ENCODE assay signal across 21 cellular contexts in the genomic region with DNA sequence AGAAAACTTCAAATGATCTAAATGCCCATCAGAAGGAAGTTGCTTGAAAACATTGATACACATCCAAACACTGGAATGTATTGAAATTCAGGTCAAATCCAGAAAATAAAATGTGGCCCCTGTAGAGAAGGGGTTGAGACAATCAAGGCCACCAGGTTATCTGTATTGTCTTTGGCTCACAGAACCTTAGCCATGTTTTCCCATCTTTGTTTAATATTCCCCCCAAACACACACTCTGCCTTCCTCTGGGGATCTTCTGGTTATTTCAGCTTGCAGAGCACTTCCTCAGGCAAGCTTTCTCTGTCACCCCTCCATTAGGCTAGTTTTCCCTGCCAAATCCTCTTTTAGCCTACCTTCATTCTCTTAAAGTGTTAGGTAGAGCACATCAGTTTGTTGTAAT. TPM values are rescaled to one million over a fixed set of nuclear protein-coding genes. Genes with fewer than 3 reads are reported as not detected.
A peak's percentile ranks its signal among the peaks of the same experiment; 100 is the strongest.
DNase-seq lines count a peak whose midpoint lies in the region; ATAC-seq lines count a peak whose summit lies in the region.
"Had no signal": no experiment of that assay in that cellular context is flagged by ENCODE, and none has a peak within 500 bp of the region (broad histone marks: within the 10 kb centered on the region; RNA-seq: fewer than 3 reads in every experiment).

No MANE protein-coding gene starts in this region.

- H3K27ac Mint-ChIP-seq in activated CD4-positive, alpha-beta memory T cell treated with anti-CD3 and anti-CD28 coated beads, Interleukin-2, amount 10 ng/mL, durations not matched to agents 7 days and 5 days, result peak overlapping the region; percentile 62
- no peak overlapping the region for H3K27ac Mint-ChIP-seq in activated CD4-positive, alpha-beta memory T cell treated with anti-CD3 and anti-CD28 coated beads for 36 hours
- peak overlapping the region in 3 of 8 donors; percentile 16 to 84 (median 55) for H3K27ac Mint-ChIP-seq in CD8-positive, alpha-beta memory T cell
- H3K27ac Mint-ChIP-seq: CD4-positive, CD25-positive, alpha-beta regulatory T cell had no signal

- no peak overlapping the region for H3K27ac ChIP-seq in CD8-positive, alpha-beta memory T cell (ENCODE audit: low read depth, low read length)

- DNase-seq in activated CD4-positive, alpha-beta memory T cell treated with anti-CD3 and anti-CD28 coated beads, Interleukin-2, amount 10 ng/mL, durations not matched to agents 7 days and 5 days, result no peak
- DNase-seq in activated CD4-positive, alpha-beta memory T cell treated with anti-CD3 and anti-CD28 coated beads for 36 hours, result no peak
- no peak for DNase-seq in CD8-positive, alpha-beta memory T cell
- DNase-seq in dermis microvascular lymphatic vessel endothelial cell (ENCODE audit: low read depth in 2 of 2) (peak; percentile 64 to 88), pulmonary artery endothelial cell (ENCODE audit: low read depth, low spot score) (peak; percentile 72), GDM1 (lab: John Stamatoyannopoulos, UW) (no peak)
- DNase-seq: BE2C; Calu3; DMS53; NCI-H1105; NCI-H1694; NCI-H2081 treated with DMSO at 0.1 percent for 48 hours; NCI-H446 treated with DMSO at 0.1 percent for 48 hours; NCI-H69; NK-92 treated with Interleukin-12 subunit alpha and Interleukin-12 subunit beta, amount 100 ng/mL, for 24 hours; SHP77 had no signal

- CTCF ChIA-PET in activated CD4-positive, alpha-beta memory T cell treated with anti-CD3 and anti-CD28 coated beads, Interleukin-2, amount 10 ng/mL, durations not matched to agents 7 days and 5 days (lab: Charles Lee), result interaction anchor here (1.4 kb wide), 1 partner anchor 364 kb away, joined by 3 read pairs; no protein-coding TSS in a partner anchor
- CTCF ChIA-PET in activated CD4-positive, alpha-beta memory T cell treated with anti-CD3 and anti-CD28 coated beads for 36 hours (lab: Charles Lee), result no interaction called here
- CTCF ChIA-PET in CD8-positive, alpha-beta memory T cell (lab: Charles Lee), result no interaction called here

- H3K4me1 ChIP-seq in CD8-positive, alpha-beta memory T cell (ENCODE audit: insufficient read depth, low read length), result peaks cover 25% of the 10 kb centered on the region
- H3K4me1 ChIP-seq: BE2C had no signal

- H3K27me3 Mint-ChIP-seq in activated CD4-positive, alpha-beta memory T cell treated with anti-CD3 and anti-CD28 coated beads, Interleukin-2, amount 10 ng/mL, durations not matched to agents 7 days and 5 days, result peaks cover 1% of the 10 kb centered on the region
- no peaks in the 10 kb centered on the region for H3K27me3 Mint-ChIP-seq in activated CD4-positive, alpha-beta memory T cell treated with anti-CD3 and anti-CD28 coated beads for 36 hours
- peaks cover 3 to 8% of the 10 kb centered on the region in 2 donors for H3K27me3 Mint-ChIP-seq in CD8-positive, alpha-beta memory T cell
- H3K27me3 Mint-ChIP-seq: CD4-positive, CD25-positive, alpha-beta regulatory T cell had no signal

- H3K27me3 ChIP-seq in CD8-positive, alpha-beta memory T cell (ENCODE audit: insufficient read depth, low read length, poor library complexity, severe bottlenecking), result no peaks in the 10 kb centered on the region
- H3K27me3 ChIP-seq: BE2C had no signal

- no peaks in the 10 kb centered on the region for H3K36me3 Mint-ChIP-seq in activated CD4-positive, alpha-beta memory T cell treated with anti-CD3 and anti-CD28 coated beads, Interleukin-2, amount 10 ng/mL, durations not matched to agents 7 days and 5 days (ENCODE audit: low read depth)
- H3K36me3 Mint-ChIP-seq in activated CD4-positive, alpha-beta memory T cell treated with anti-CD3 and anti-CD28 coated beads for 36 hours, result no peaks in the 10 kb centered on the region
- no peaks in the 10 kb centered on the region for H3K36me3 Mint-ChIP-seq in CD8-positive, alpha-beta memory T cell
- H3K36me3 Mint-ChIP-seq: CD4-positive, CD25-positive, alpha-beta regulatory T cell had no signal

- intact Hi-C loops in activated CD4-positive, alpha-beta memory T cell treated with anti-CD3 and anti-CD28 coated beads for 36 hours (cut with micrococcal nuclease), result no loop called here

- no peaks in the 10 kb centered on the region for H3K36me3 ChIP-seq in CD8-positive, alpha-beta memory T cell (ENCODE audit: insufficient read depth, low read length)
- H3K36me3 ChIP-seq: BE2C had no signal

- no peak for ATAC-seq in GM18511 (IDR thresholded peaks at IDR 0.05; ENCODE audit: unreplicated experiment)

- H3K4me3 Mint-ChIP-seq in activated CD4-positive, alpha-beta memory T cell treated with anti-CD3 and anti-CD28 coated beads, Interleukin-2, amount 10 ng/mL, durations not matched to agents 7 days and 5 days, result no peak overlapping the region
- H3K4me3 Mint-ChIP-seq in activated CD4-positive, alpha-beta memory T cell treated with anti-CD3 and anti-CD28 coated beads for 36 hours, result no peak overlapping the region
- peak overlapping the region; percentile 4 to 67 (median 36) for H3K4me3 Mint-ChIP-seq in CD8-positive, alpha-beta memory T cell
- H3K4me3 Mint-ChIP-seq: CD4-positive, CD25-positive, alpha-beta regulatory T cell had no signal

- no peaks in the 10 kb centered on the region for H3K9me3 Mint-ChIP-seq in activated CD4-positive, alpha-beta memory T cell treated with anti-CD3 and anti-CD28 coated beads, Interleukin-2, amount 10 ng/mL, durations not matched to agents 7 days and 5 days
- no peaks in the 10 kb centered on the region for H3K9me3 Mint-ChIP-seq in activated CD4-positive, alpha-beta memory T cell treated with anti-CD3 and anti-CD28 coated beads for 36 hours
- no peaks in the 10 kb centered on the region for H3K9me3 Mint-ChIP-seq in CD8-positive, alpha-beta memory T cell

- H3K9me3 ChIP-seq in CD8-positive, alpha-beta memory T cell (ENCODE audit: low read length), result no peaks in the 10 kb centered on the region
- H3K9me3 ChIP-seq: BE2C had no signal

- H3K4me1 Mint-ChIP-seq in activated CD4-positive, alpha-beta memory T cell treated with anti-CD3 and anti-CD28 coated beads, Interleukin-2, amount 10 ng/mL, durations not matched to agents 7 days and 5 days, result peaks cover 35% of the 10 kb centered on the region
- H3K4me1 Mint-ChIP-seq in activated CD4-positive, alpha-beta memory T cell treated with anti-CD3 and anti-CD28 coated beads for 36 hours (ENCODE audit: low read depth), result peaks cover 28% of the 10 kb centered on the region
- H3K4me1 Mint-ChIP-seq in CD8-positive, alpha-beta memory T cell, result peaks cover 27 to 40% (median 38%) of the 10 kb centered on the region in 3 donors

- H3K4me3 ChIP-seq in CD8-positive, alpha-beta memory T cell (ENCODE audit: low read length), result no peak overlapping the region

- POLR2A ChIA-PET in activated CD4-positive, alpha-beta memory T cell treated with anti-CD3 and anti-CD28 coated beads, Interleukin-2, amount 10 ng/mL, durations not matched to agents 7 days and 5 days (lab: Charles Lee), result interaction anchor here (1.0 to 1.7 kb wide), 2 partner anchors 40 to 119 kb away, joined by 3 to 6 read pairs; a partner anchor contains a TSS
- POLR2A ChIA-PET in activated CD4-positive, alpha-beta memory T cell treated with anti-CD3 and anti-CD28 coated beads for 36 hours (lab: Charles Lee), result no interaction called here
- POLR2A ChIA-PET in CD8-positive, alpha-beta memory T cell (lab: Charles Lee), result no interaction called here

RNA-seq across cellular contexts. Expression of a gene that starts 30.5 kb away (rescaled TPM):
- not detected for total RNA-seq in activated CD4-positive, alpha-beta memory T cell treated with anti-CD3 and anti-CD28 coated beads, Interleukin-2, amount 10 ng/mL, durations not matched to agents 7 days and 5 days
- total RNA-seq in activated CD4-positive, alpha-beta memory T cell treated with anti-CD3 and anti-CD28 coated beads for 36 hours, result not detected
- total RNA-seq in CD8-positive, alpha-beta memory T cell, result not detected
- polyA plus RNA-seq in CD8-positive, alpha-beta memory T cell, result not detected
- total RNA-seq in dermis microvascular lymphatic vessel endothelial cell (not detected in 2 replicates), pulmonary artery endothelial cell (not detected in 2 replicates)
- total RNA-seq: Calu3; CD4-positive, CD25-positive, alpha-beta regulatory T cell; LHCN-M2; OCI-LY7 had no signal
- polyA plus RNA-seq: CD4-positive, CD25-positive, alpha-beta regulatory T cell had no signal

RNA-seq across cellular contexts. Expression of a gene that starts 44.4 kb away (rescaled TPM):
- total RNA-seq in activated CD4-positive, alpha-beta memory T cell treated with anti-CD3 and anti-CD28 coated beads, Interleukin-2, amount 10 ng/mL, durations not matched to agents 7 days and 5 days, result 1 to 10 TPM in 1 of 2 experiments, not detected in 1; 1.0 TPM
- 1 to 10 TPM in 1 of 2 experiments, under 1 TPM in 1; 0.70 to 1.2 TPM for total RNA-seq in activated CD4-positive, alpha-beta memory T cell treated with anti-CD3 and anti-CD28 coated beads for 36 hours
- total RNA-seq in CD8-positive, alpha-beta memory T cell, result not detected
- not detected for polyA plus RNA-seq in CD8-positive, alpha-beta memory T cell
- total RNA-seq in dermis microvascular lymphatic vessel endothelial cell (not detected in 2 replicates), pulmonary artery endothelial cell (not detected in 2 replicates)
- total RNA-seq: Calu3; CD4-positive, CD25-positive, alpha-beta regulatory T cell; H4; LHCN-M2; OCI-LY7 had no signal
- polyA plus RNA-seq: CD4-positive, CD25-positive, alpha-beta regulatory T cell had no signal

Comparison
In these comparisons a context has a peak if more than half of its experiments do, and no peak if none do; other contexts are left out.
1. DNase-seq: peak in dermis microvascular lymphatic vessel endothelial cell (2 of 2) and pulmonary artery endothelial cell (single experiment); none in activated CD4-positive, alpha-beta memory T cell treated with anti-CD3 and anti-CD28 coated beads, Interleukin-2, amount 10 ng/mL, durations not matched to agents 7 days and 5 days (single experiment), activated CD4-positive, alpha-beta memory T cell treated with anti-CD3 and anti-CD28 coated beads for 36 hours (single experiment), CD8-positive, alpha-beta memory T cell (0 of 5) and GDM1 (single experiment).
2. H3K4me3 Mint-ChIP-seq: peak in CD8-positive, alpha-beta memory T cell (7 of 7); none in activated CD4-positive, alpha-beta memory T cell treated with anti-CD3 and anti-CD28 coated beads, Interleukin-2, amount 10 ng/mL, durations not matched to agents 7 days and 5 days (single experiment) and activated CD4-positive, alpha-beta memory T cell treated with anti-CD3 and anti-CD28 coated beads for 36 hours (single experiment).